Comparison of ENCODE assay signal across 7 cellular contexts in genomic region chr2:81328968-81329367, GRCh38.
"Had no signal": no experiment of that assay in that cellular context is flagged by ENCODE, and none has a peak within 500 bp of the region (broad histone marks: within the 10 kb centered on the region; RNA-seq: fewer than 3 reads in every experiment).

No MANE protein-coding gene starts in this region.

- FAIRE-seq: HTR-8/SVneo, K562 had no signal

- H3K4me1 Mint-ChIP-seq: IgD-negative memory B cell had no signal

- H3K9ac ChIP-seq: KMS-11 had no signal

- H3K36me3 Mint-ChIP-seq: IgD-negative memory B cell had no signal

- H3K27me3 Mint-ChIP-seq: IgD-negative memory B cell had no signal

- H3K27ac ChIP-seq: HL-60, KMS-11 had no signal

- ATAC-seq: K562 had no signal

- DNase-seq: KBM-7, KG1 had no signal

- H3K4me3 Mint-ChIP-seq: IgD-negative memory B cell had no signal

- H3K4me2 ChIP-seq: KMS-11 had no signal

- H3K4me3 ChIP-seq: K562 had no signal
